In the genomic region with DNA sequence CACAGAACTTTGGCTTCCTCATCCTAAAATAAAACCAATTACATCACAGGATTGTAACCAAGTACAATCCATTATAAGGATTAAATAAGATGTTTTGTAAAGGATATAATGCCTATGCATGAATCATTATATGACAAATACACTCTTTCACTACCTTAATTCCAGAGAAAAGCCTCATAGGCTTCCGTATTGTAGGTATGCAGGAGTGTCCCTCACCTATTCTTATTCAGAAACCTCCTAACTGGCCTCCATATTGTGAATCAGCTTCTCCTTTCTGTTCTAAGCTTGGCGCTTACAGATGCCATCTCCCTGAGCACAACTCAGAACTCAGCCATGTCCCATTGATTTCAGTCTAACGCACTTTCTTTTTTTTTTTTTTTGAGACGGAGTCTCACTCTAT, we compare ENCODE assay signal across 20 cellular contexts.
"Had no signal": no experiment of that assay in that cellular context is flagged by ENCODE, and none has a peak within 500 bp of the region (broad histone marks: within the 10 kb centered on the region; RNA-seq: fewer than 3 reads in every experiment).

No MANE protein-coding gene starts in this region.

- H3K4me3 ChIP-seq: SJCRH30 had no signal

- H3K27me3 ChIP-seq: SJCRH30 had no signal

- H3K9me3 ChIP-seq: SJCRH30 had no signal

- ATAC-seq: Panc1, Right ventricle myocardium inferior, SK-N-SH treated with all-trans-retinoic acid at 6 μM for 48 hours had no signal

- DNase-seq: KBM-7, MV-4-11, NCI-H1048, NCI-H1105, NCI-H1417, NCI-H1436 treated with DMSO at 0.1 percent for 48 hours, NCI-H1694, NCI-H187 treated with DMSO at 0.1 percent for 48 hours, NCI-H2029 treated with DMSO at 0.1 percent for 48 hours, NCI-H2171 treated with DMSO at 0.1 percent for 48 hours, NCI-H2227 treated with DMSO at 0.1 percent for 48 hours, NCI-H524, NCI-H526 treated with DMSO at 0.1 percent for 48 hours, NCI-H774, SHP77 treated with DMSO at 0.1 percent for 48 hours, SJCRH30 had no signal

- H3K27ac ChIP-seq: RWPE1, SJCRH30 had no signal

- H3K4me1 ChIP-seq: SJCRH30 had no signal
